In the genomic region with DNA sequence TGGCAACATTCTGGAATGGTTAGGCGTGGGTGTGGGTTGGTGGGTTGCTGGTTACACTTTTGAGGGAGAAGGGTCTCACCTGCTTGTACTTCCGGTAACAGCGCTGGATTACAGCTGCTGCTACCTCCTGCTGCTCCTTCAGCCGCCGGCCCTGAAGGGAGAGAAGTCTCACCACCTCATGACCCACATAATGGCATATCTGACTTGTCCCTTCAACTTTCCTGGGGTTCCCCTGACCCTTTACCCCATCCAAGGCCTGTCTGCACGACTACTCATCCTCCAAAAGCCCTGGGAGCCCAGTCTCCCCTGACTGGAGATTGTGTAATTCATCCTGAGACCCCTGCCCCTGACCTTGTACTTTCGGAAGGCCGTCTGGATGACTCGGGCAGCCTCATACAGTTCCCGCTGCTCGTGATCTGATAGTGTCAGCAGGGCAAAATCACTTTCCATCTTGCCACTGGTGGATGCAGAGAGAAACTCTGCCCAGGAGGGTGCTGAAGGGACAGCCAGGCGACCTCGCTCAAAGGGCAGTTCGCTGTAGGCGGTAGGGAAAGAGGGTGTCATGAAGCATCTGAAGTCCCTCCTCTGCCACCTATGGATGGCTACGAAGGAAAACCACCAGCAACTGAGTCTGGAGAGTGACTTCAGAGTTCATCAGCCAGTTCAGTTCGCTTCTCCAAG, we compare ENCODE assay signal across 9 cellular contexts. TPM values are rescaled to one million over a fixed set of nuclear protein-coding genes. Genes with fewer than 3 reads are reported as not detected.
DNase-seq lines count a peak whose midpoint lies in the region; ATAC-seq, FAIRE-seq and TF ChIP-seq lines count a peak whose summit lies in the region.
"Had no signal": no experiment of that assay in that cellular context is flagged by ENCODE, and none has a peak within 500 bp of the region (broad histone marks: within the 10 kb centered on the region; RNA-seq: fewer than 3 reads in every experiment).

No MANE protein-coding gene starts in this region.

- H3K4me1 ChIP-seq in keratinocyte (ENCODE audit: control insufficient read depth, extremely low read depth, insufficient read depth, low read length) (peaks cover 31% of the 10 kb centered on the region), suprapubic skin (peaks cover 38% of the 10 kb centered on the region)

- CTCF ChIA-PET in activated CD8-positive, alpha-beta T cell treated with anti-CD3 and anti-CD28 coated beads, Interleukin-2, amount 10 ng/mL, durations not matched to agents 7 days and 5 days (lab: Charles Lee): interaction anchor here (0.8 to 3.4 kb wide), 7 partner anchors 11 to 92 kb away, joined by 3 to 30 read pairs (median 5); partner anchors contain the start of genes C17orf107 and CAMTA2
- CTCF ChIA-PET in GM10248 (lab: Yijun Ruan, JAX): interaction anchor here (1.0 to 5.5 kb wide), 8 partner anchors 10 to 92 kb away, joined by 3 to 47 read pairs (median 4); partner anchors contain the start of gene CAMTA2

- H2AFZ ChIP-seq in keratinocyte (ENCODE audit: control insufficient read depth, low read length): no peak overlapping the region

- peaks cover 34% of the 10 kb centered on the region for H3K4me1 Mint-ChIP-seq in activated CD8-positive, alpha-beta T cell treated with anti-CD3 and anti-CD28 coated beads, Interleukin-2, amount 10 ng/mL, durations not matched to agents 7 days and 5 days (ENCODE audit: low read depth)
- peaks cover 52% of the 10 kb centered on the region for H3K4me1 Mint-ChIP-seq in chondrocyte (ENCODE audit: low read depth)

- no peak for FAIRE-seq in keratinocyte (lab: Jason Lieb, UNC)

- no peaks in the 10 kb centered on the region for H3K27me3 ChIP-seq in keratinocyte (ENCODE audit: control insufficient read depth, extremely low read depth, insufficient read depth, low read length)
- no peaks in the 10 kb centered on the region for H3K27me3 ChIP-seq in suprapubic skin
- H3K27me3 ChIP-seq: spleen had no signal

- no peak for ATAC-seq in activated CD8-positive, alpha-beta T cell treated with anti-CD3 and anti-CD28 coated beads, Interleukin-2, amount 10 ng/mL, durations not matched to agents 7 days and 5 days

- TF ChIP-seq CTCF in keratinocyte (optimal IDR thresholded peaks at IDR 0.05 in 1 of 3, IDR thresholded peaks at IDR 0.05 in 1 of 3, conservative IDR thresholded peaks at IDR 0.05 in 1 of 3; ENCODE audit: extremely low read depth in 1 of 3, insufficient read depth in 2 of 3, low read length in 3 of 3): no peak
- no peak for TF ChIP-seq CTCF in suprapubic skin (IDR thresholded peaks at IDR 0.05)
- TF ChIP-seq CTCF in chondrocyte (IDR thresholded peaks at IDR 0.05): no peak
- TF ChIP-seq CTCF in GM10248 (IDR thresholded peaks at IDR 0.05; ENCODE audit: control extremely low read depth, extremely low read depth, low read depth, missing control alignments): no peak

- no peaks in the 10 kb centered on the region for H4K20me1 ChIP-seq in keratinocyte (ENCODE audit: control insufficient read depth, extremely low read depth, insufficient read depth, low read length)

- no peaks in the 10 kb centered on the region for H3K27me3 Mint-ChIP-seq in activated CD8-positive, alpha-beta T cell treated with anti-CD3 and anti-CD28 coated beads, Interleukin-2, amount 10 ng/mL, durations not matched to agents 7 days and 5 days (ENCODE audit: low read depth)
- H3K27me3 Mint-ChIP-seq in chondrocyte (ENCODE audit: low read depth): no peaks in the 10 kb centered on the region

- H3K79me2 ChIP-seq in keratinocyte (ENCODE audit: control insufficient read depth, insufficient read depth, low read length): peaks cover 5% of the 10 kb centered on the region

- H3K27ac ChIP-seq in keratinocyte (ENCODE audit: control insufficient read depth, insufficient read depth, low read length): peak overlapping the region; percentile 99
- H3K27ac ChIP-seq in suprapubic skin: peak overlapping the region; percentile 27

- H3K9me3 ChIP-seq in keratinocyte (ENCODE audit: control insufficient read depth, low read depth, low read length) (no peaks in the 10 kb centered on the region), suprapubic skin (no peaks in the 10 kb centered on the region)
- H3K9me3 ChIP-seq: spleen had no signal

- 89% methylated on average over 16 of the region's 17 CpGs for WGBS in suprapubic skin

- TF ChIP-seq EP300 in suprapubic skin (IDR thresholded peaks at IDR 0.05): no peak

- H3K4me2 ChIP-seq in keratinocyte (ENCODE audit: control insufficient read depth, extremely low read depth, insufficient read depth, low read depth, low read length): peak overlapping the region; percentile 95

- TF ChIP-seq POLR2A in suprapubic skin (IDR thresholded peaks at IDR 0.05): no peak

- peaks cover 23 to 34% of the 10 kb centered on the region in 2 experiments for H3K36me3 ChIP-seq in keratinocyte (ENCODE audit: control insufficient read depth in 2 of 2, extremely low read depth in 1 of 2, insufficient read depth in 2 of 2, low read length in 2 of 2)
- peaks cover 45% of the 10 kb centered on the region for H3K36me3 ChIP-seq in suprapubic skin

- dilution Hi-C loops in keratinocyte (cut with MboI; ENCODE audit: extremely low pct_ligation_motif_present, low sequenced_read_pairs): no loop called here

- H3K4me3 ChIP-seq in keratinocyte (ENCODE audit: control insufficient read depth in 2 of 3, extremely low read depth in 1 of 3, insufficient read depth in 2 of 3, low read depth in 1 of 3, low read length in 3 of 3) (no peak overlapping the region), suprapubic skin (peak overlapping the region; percentile 55)

- no peaks in the 10 kb centered on the region for H3K9me1 ChIP-seq in keratinocyte (ENCODE audit: control insufficient read depth, extremely low read depth, insufficient read depth, low read length)

- H3K9me3 Mint-ChIP-seq in activated CD8-positive, alpha-beta T cell treated with anti-CD3 and anti-CD28 coated beads, Interleukin-2, amount 10 ng/mL, durations not matched to agents 7 days and 5 days (ENCODE audit: insufficient read depth): no peaks in the 10 kb centered on the region
- H3K9me3 Mint-ChIP-seq in chondrocyte (ENCODE audit: low read depth): no peaks in the 10 kb centered on the region

- peak; percentile 52 for DNase-seq in activated naive CD4-positive, alpha-beta T cell treated with Interleukin-2 at 50 U/mL for 16 hours
- no peak for DNase-seq in activated naive CD4-positive, alpha-beta T cell treated with anti-CD3 and anti-CD28 coated beads, Interleukin-2, amount 50 U/mL, for 16 hours
- DNase-seq in activated CD8-positive, alpha-beta T cell treated with anti-CD3 and anti-CD28 coated beads, Interleukin-2, amount 10 ng/mL, durations not matched to agents 7 days and 5 days: peak; percentile 30
- DNase-seq in keratinocyte (ENCODE audit: low read depth, low spot score) (no peak), suprapubic skin (ENCODE audit: low spot score in 2 of 2) (no peak), chondrocyte (ENCODE audit: low spot score) (no peak), GM10248 (ENCODE audit: extremely low spot score) (no peak), retina (no peak)
- DNase-seq: spleen had no signal

- no peak overlapping the region for H3K27ac Mint-ChIP-seq in activated CD8-positive, alpha-beta T cell treated with anti-CD3 and anti-CD28 coated beads, Interleukin-2, amount 10 ng/mL, durations not matched to agents 7 days and 5 days
- H3K27ac Mint-ChIP-seq in chondrocyte (ENCODE audit: unreplicated experiment): no peak overlapping the region

- H3K36me3 Mint-ChIP-seq in activated CD8-positive, alpha-beta T cell treated with anti-CD3 and anti-CD28 coated beads, Interleukin-2, amount 10 ng/mL, durations not matched to agents 7 days and 5 days (ENCODE audit: low read depth): peaks cover 47% of the 10 kb centered on the region
- H3K36me3 Mint-ChIP-seq in chondrocyte (ENCODE audit: low read depth): peaks cover 30% of the 10 kb centered on the region

- no peak overlapping the region for H3K4me3 Mint-ChIP-seq in activated CD8-positive, alpha-beta T cell treated with anti-CD3 and anti-CD28 coated beads, Interleukin-2, amount 10 ng/mL, durations not matched to agents 7 days and 5 days
- H3K4me3 Mint-ChIP-seq in chondrocyte (ENCODE audit: unreplicated experiment): no peak overlapping the region

- no peak overlapping the region for H3K9ac ChIP-seq in keratinocyte (ENCODE audit: control insufficient read depth, extremely low read depth, insufficient read depth, low read length)

- POLR2A ChIA-PET in activated CD8-positive, alpha-beta T cell treated with anti-CD3 and anti-CD28 coated beads, Interleukin-2, amount 10 ng/mL, durations not matched to agents 7 days and 5 days (lab: Charles Lee): interaction anchor here (0.8 to 8.2 kb wide), 3 partner anchors 20 to 60 kb away, joined by 3 to 239 read pairs (median 101); partner anchors contain the start of genes ENO3, PFN1, RNF167 and SLC25A11
- POLR2A ChIA-PET in GM10248 (lab: Yijun Ruan, JAX): interaction anchor here (0.6 to 1.0 kb wide), 2 partner anchors 18 to 45 kb away, joined by 3 read pairs; no protein-coding TSS in a partner anchor

RNA-seq across cellular contexts. Expression of gene SPAG7, which starts 2.1 kb away (rescaled TPM):
- 10 to 100 TPM; 52.3 to 53.6 TPM for total RNA-seq in activated CD8-positive, alpha-beta T cell treated with anti-CD3 and anti-CD28 coated beads, Interleukin-2, amount 10 ng/mL, durations not matched to agents 7 days and 5 days
- 65.6 to 73.7 TPM (median 65.7 TPM) in 3 replicates for polyA plus RNA-seq in keratinocyte
- 39.6 TPM for polyA plus RNA-seq in keratinocyte (2011; ENCODE audit: low read depth)
- 46.8 and 64.1 TPM in 2 replicates for polyA plus RNA-seq in keratinocyte (2011; cell fraction: cytosol; rRNA removed)
- 56.0 and 62.5 TPM in 2 replicates for polyA plus RNA-seq in keratinocyte (2011; cell fraction: nucleus; rRNA removed)
- polyA plus RNA-seq in keratinocyte (2012; ENCODE audit: low replicate concordance): 54.3 and 69.1 TPM in 2 replicates
- 18.4 to 26.5 TPM (median 23.3 TPM) in 3 replicates for polyA minus RNA-seq in keratinocyte
- 24.9 TPM for polyA minus RNA-seq in keratinocyte (2011; cell fraction: cytosol; rRNA and poly(A)+ RNA removed)
- 11.5 and 22.7 TPM in 2 replicates for polyA minus RNA-seq in keratinocyte (2011; cell fraction: nucleus; rRNA and poly(A)+ RNA removed)
- total RNA-seq in suprapubic skin: 10 to 100 TPM; 30.5 to 52.7 (median 47.1) TPM
- 73.0 to 87.3 TPM (median 79.4 TPM) in 3 replicates for total RNA-seq in chondrocyte

RNA-seq across cellular contexts. Expression of gene CAMTA2, which starts 17.8 kb away (rescaled TPM):
- total RNA-seq in activated CD8-positive, alpha-beta T cell treated with anti-CD3 and anti-CD28 coated beads, Interleukin-2, amount 10 ng/mL, durations not matched to agents 7 days and 5 days: 10 to 100 TPM; 51.3 to 55.5 TPM
- 8.5 to 14.3 TPM (median 10.4 TPM) in 3 replicates for polyA plus RNA-seq in keratinocyte
- polyA plus RNA-seq in keratinocyte (2011; ENCODE audit: low read depth): 60.5 TPM
- polyA plus RNA-seq in keratinocyte (2011; cell fraction: cytosol; rRNA removed): 6.3 and 13.9 TPM in 2 replicates
- 46.0 and 49.5 TPM in 2 replicates for polyA plus RNA-seq in keratinocyte (2011; cell fraction: nucleus; rRNA removed)
- 21.5 and 24.2 TPM in 2 replicates for polyA plus RNA-seq in keratinocyte (2012; ENCODE audit: low replicate concordance)
- 14.2 to 51.5 TPM (median 17.5 TPM) in 3 replicates for polyA minus RNA-seq in keratinocyte
- 15.9 TPM for polyA minus RNA-seq in keratinocyte (2011; cell fraction: cytosol; rRNA and poly(A)+ RNA removed)
- 14.1 and 15.5 TPM in 2 replicates for polyA minus RNA-seq in keratinocyte (2011; cell fraction: nucleus; rRNA and poly(A)+ RNA removed)
- total RNA-seq in suprapubic skin: 10 to 100 TPM; 27.4 to 60.8 (median 34.6) TPM
- 47.4 to 97.8 TPM (median 90.2 TPM) in 3 replicates for total RNA-seq in chondrocyte

RNA-seq across cellular contexts. Expression of gene ENO3, which starts 18.8 kb away (rescaled TPM):
- total RNA-seq in activated CD8-positive, alpha-beta T cell treated with anti-CD3 and anti-CD28 coated beads, Interleukin-2, amount 10 ng/mL, durations not matched to agents 7 days and 5 days: 10 to 100 TPM; 26.6 to 34.3 TPM
- polyA plus RNA-seq in keratinocyte: 1.8 to 3.1 TPM (median 2.4 TPM) in 3 replicates
- 1.5 TPM for polyA plus RNA-seq in keratinocyte (2011; ENCODE audit: low read depth)
- 0.48 and 0.64 TPM in 2 replicates for polyA plus RNA-seq in keratinocyte (2011; cell fraction: cytosol; rRNA removed)
- polyA plus RNA-seq in keratinocyte (2011; cell fraction: nucleus; rRNA removed): 14.2 and 14.8 TPM in 2 replicates
- 2.9 and 3.3 TPM in 2 replicates for polyA plus RNA-seq in keratinocyte (2012; ENCODE audit: low replicate concordance)
- 0.20 to 1.4 TPM (median 1.1 TPM) in 3 replicates for polyA minus RNA-seq in keratinocyte
- 3.6 TPM for polyA minus RNA-seq in keratinocyte (2011; cell fraction: cytosol; rRNA and poly(A)+ RNA removed)
- polyA minus RNA-seq in keratinocyte (2011; cell fraction: nucleus; rRNA and poly(A)+ RNA removed): 1.7 TPM in 2 replicates
- total RNA-seq in suprapubic skin (1 to 10 TPM; 2.0 to 4.2 (median 3.2) TPM), chondrocyte (7.0 to 9.8 TPM (median 7.4 TPM) in 3 replicates)

RNA-seq across cellular contexts. Expression of gene PFN1, which starts 21.4 kb away (rescaled TPM):
- total RNA-seq in activated CD8-positive, alpha-beta T cell treated with anti-CD3 and anti-CD28 coated beads, Interleukin-2, amount 10 ng/mL, durations not matched to agents 7 days and 5 days: 1,000 to 10,000 TPM; 2,493 to 2,581 TPM
- 1,029 to 1,579 TPM (median 1,435 TPM) in 3 replicates for polyA plus RNA-seq in keratinocyte
- 93.5 TPM for polyA plus RNA-seq in keratinocyte (2011; ENCODE audit: low read depth)
- polyA plus RNA-seq in keratinocyte (2011; cell fraction: cytosol; rRNA removed): 1,284 and 1,740 TPM in 2 replicates
- 522 and 618 TPM in 2 replicates for polyA plus RNA-seq in keratinocyte (2011; cell fraction: nucleus; rRNA removed)
- polyA plus RNA-seq in keratinocyte (2012; ENCODE audit: low replicate concordance): 752 and 2,112 TPM in 2 replicates
- polyA minus RNA-seq in keratinocyte: 549 to 818 TPM (median 613 TPM) in 3 replicates
- 3,030 TPM for polyA minus RNA-seq in keratinocyte (2011; cell fraction: cytosol; rRNA and poly(A)+ RNA removed)
- polyA minus RNA-seq in keratinocyte (2011; cell fraction: nucleus; rRNA and poly(A)+ RNA removed): 168 and 208 TPM in 2 replicates
- total RNA-seq in suprapubic skin (100 to 1,000 TPM; 392 to 756 (median 686) TPM), chondrocyte (512 to 784 TPM (median 766 TPM) in 3 replicates)

RNA-seq across cellular contexts. Expression of gene INCA1, which starts 27.6 kb away (rescaled TPM):
- total RNA-seq in activated CD8-positive, alpha-beta T cell treated with anti-CD3 and anti-CD28 coated beads, Interleukin-2, amount 10 ng/mL, durations not matched to agents 7 days and 5 days: under 1 TPM; 0.26 to 0.29 TPM
- 0.21 to 0.39 TPM (median 0.26 TPM) in 3 replicates for polyA plus RNA-seq in keratinocyte
- not detected for polyA plus RNA-seq in keratinocyte (2011; ENCODE audit: low read depth)
- 0.29 and 0.38 TPM in 2 replicates for polyA plus RNA-seq in keratinocyte (2011; cell fraction: cytosol; rRNA removed)
- polyA plus RNA-seq in keratinocyte (2011; cell fraction: nucleus; rRNA removed): 0.94 and 1.4 TPM in 2 replicates
- polyA plus RNA-seq in keratinocyte (2012; ENCODE audit: low replicate concordance): 0.53 and 0.69 TPM in 2 replicates
- 0.54 to 1.3 TPM in 2 of 3 replicates, not detected in the other for polyA minus RNA-seq in keratinocyte
- polyA minus RNA-seq in keratinocyte (2011; cell fraction: cytosol; rRNA and poly(A)+ RNA removed): not detected
- 0.62 TPM in 1 of 2 replicates, not detected in the other for polyA minus RNA-seq in keratinocyte (2011; cell fraction: nucleus; rRNA and poly(A)+ RNA removed)
- total RNA-seq in suprapubic skin: 1 to 10 TPM in 2 of 4 donors, under 1 TPM in 2; 0.73 to 1.4 (median 1.2) TPM
- total RNA-seq in chondrocyte: 0.74 to 1.5 TPM (median 0.85 TPM) in 3 replicates

Comparison
In these comparisons a context has a peak if more than half of its experiments do, and no peak if none do; other contexts are left out.
1. DNase-seq: peak in activated naive CD4-positive, alpha-beta T cell treated with Interleukin-2 at 50 U/mL for 16 hours (single experiment) and activated CD8-positive, alpha-beta T cell treated with anti-CD3 and anti-CD28 coated beads, Interleukin-2, amount 10 ng/mL, durations not matched to agents 7 days and 5 days (single experiment); none in activated naive CD4-positive, alpha-beta T cell treated with anti-CD3 and anti-CD28 coated beads, Interleukin-2, amount 50 U/mL, for 16 hours (single experiment), keratinocyte (single experiment), suprapubic skin (0 of 2), chondrocyte (single experiment), GM10248 (single experiment) and retina (single experiment).